ENCODE assay signal across 8 cellular contexts in the genomic region with DNA sequence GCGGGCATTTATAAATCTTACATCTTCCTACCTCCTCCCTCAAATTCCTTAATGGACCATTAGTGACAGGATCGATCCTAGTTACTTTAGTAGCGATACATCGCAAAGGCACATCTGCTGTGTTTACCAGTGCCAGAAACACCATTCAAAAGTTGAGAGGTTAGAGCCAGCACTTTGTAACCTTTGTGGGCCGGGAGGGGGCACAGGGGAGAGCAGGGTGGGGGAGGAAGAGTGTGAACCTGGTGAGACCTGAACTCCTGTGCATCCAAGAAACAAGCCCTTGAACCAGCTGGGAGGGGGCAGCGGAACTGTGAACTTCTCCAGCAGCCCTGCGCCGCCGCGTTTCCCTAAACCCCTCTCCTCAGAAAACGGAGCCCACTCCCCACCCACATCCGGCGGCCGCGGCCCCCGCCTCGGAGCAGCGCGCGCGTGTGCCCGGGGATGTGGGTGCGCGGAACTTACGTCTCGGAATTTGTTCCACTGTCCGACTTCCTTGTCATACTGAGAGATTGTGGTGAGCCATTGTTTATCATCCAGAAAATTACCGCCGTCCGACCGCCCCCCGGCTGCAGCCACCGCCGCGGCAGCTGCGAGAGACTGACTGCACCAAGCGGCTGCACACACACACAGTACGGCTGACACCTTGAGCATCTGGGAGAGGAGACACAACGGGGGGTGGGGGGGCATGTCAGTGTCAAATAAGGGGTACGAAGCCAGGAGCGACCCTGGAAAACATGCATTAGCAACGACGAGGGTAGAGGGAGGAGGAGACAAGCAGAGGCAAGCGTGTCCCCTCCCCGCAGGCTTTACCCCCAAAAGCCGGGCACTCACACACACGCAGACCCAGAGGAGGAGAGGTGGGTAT. TPM values are rescaled to one million over a fixed set of nuclear protein-coding genes. Genes with fewer than 3 reads are reported as not detected.
DNase-seq lines count a peak whose midpoint lies in the region; ATAC-seq and TF ChIP-seq lines count a peak whose summit lies in the region.

No MANE protein-coding gene starts in this region.

- H3K36me3 Mint-ChIP-seq in CD8-positive, alpha-beta T cell = no peaks in the 10 kb centered on the region
- H3K36me3 Mint-ChIP-seq in neural crest cell (ENCODE audit: low read depth) = no peaks in the 10 kb centered on the region

- peak overlapping the region; percentile 42 for H3K4me3 Mint-ChIP-seq in CD8-positive, alpha-beta T cell
- peak overlapping the region; percentile 95 for H3K4me3 Mint-ChIP-seq in neural crest cell

- H3K9me3 ChIP-seq in CD8-positive, alpha-beta T cell (ENCODE audit: low read length) = no peaks in the 10 kb centered on the region
- H3K9me3 ChIP-seq in RWPE2 (ENCODE audit: severe bottlenecking) (no peaks in the 10 kb centered on the region), thyroid gland (no peaks in the 10 kb centered on the region)

- no peak overlapping the region for H3K27ac Mint-ChIP-seq in CD8-positive, alpha-beta T cell
- H3K27ac Mint-ChIP-seq in neural crest cell (ENCODE audit: unreplicated experiment) = peak overlapping the region; percentile 46

- H3K4me1 Mint-ChIP-seq in CD8-positive, alpha-beta T cell (ENCODE audit: low read depth) = no peaks in the 10 kb centered on the region
- H3K4me1 Mint-ChIP-seq in neural crest cell = peaks cover 16% of the 10 kb centered on the region

- TF ChIP-seq CTCF in CD8-positive, alpha-beta T cell (IDR thresholded peaks at IDR 0.05) = no peak
- TF ChIP-seq CTCF in RWPE2 (IDR thresholded peaks at IDR 0.05; ENCODE audit: poor library complexity, severe bottlenecking) = no peak
- no peak for TF ChIP-seq CTCF in fibroblast of mammary gland (conservative IDR thresholded peaks at IDR 0.05; ENCODE audit: control insufficient read depth, insufficient read depth, low read depth, low read length)
- no peak for TF ChIP-seq CTCF in neural crest cell (conservative IDR thresholded peaks at IDR 0.05)
- TF ChIP-seq CTCF in thyroid gland (IDR thresholded peaks at IDR 0.05) = no peak

- DNase-seq in CD8-positive, alpha-beta T cell = no peak
- peak; percentile 23 for DNase-seq in H4 (ENCODE audit: low spot score)
- no peak for DNase-seq in RWPE2 (ENCODE audit: low spot score)
- peak; percentile 4 for DNase-seq in fibroblast of mammary gland (ENCODE audit: low read depth)
- peak; percentile 12 for DNase-seq in neural crest cell (ENCODE audit: low read depth, low spot score)
- no peak for DNase-seq in thyroid gland
- DNase-seq in ureter (ENCODE audit: low spot score) = no peak
- DNase-seq in stimulated activated CD4-positive, alpha-beta T cell treated with anti-CD3 and anti-CD28 coated beads, Interleukin-2, amount 100 ng/mL, for 24 hours = no peak

- peaks cover 2% of the 10 kb centered on the region for H3K9me3 Mint-ChIP-seq in CD8-positive, alpha-beta T cell
- H3K9me3 Mint-ChIP-seq in neural crest cell = no peaks in the 10 kb centered on the region

- no peaks in the 10 kb centered on the region for H3K4me1 ChIP-seq in CD8-positive, alpha-beta T cell (ENCODE audit: insufficient read depth, low read length)
- no peaks in the 10 kb centered on the region for H3K4me1 ChIP-seq in RWPE2 (ENCODE audit: insufficient read depth, poor library complexity, severe bottlenecking)
- H3K4me1 ChIP-seq in thyroid gland = peaks cover 5 to 11% of the 10 kb centered on the region in 2 donors

- H3K27me3 ChIP-seq in CD8-positive, alpha-beta T cell (ENCODE audit: insufficient read depth, low read length) = peaks cover 4% of the 10 kb centered on the region
- peaks cover 22% of the 10 kb centered on the region for H3K27me3 ChIP-seq in RWPE2 (ENCODE audit: insufficient read depth, poor library complexity, severe bottlenecking)
- no peaks in the 10 kb centered on the region for H3K27me3 ChIP-seq in thyroid gland

- intact Hi-C loops in CD8-positive, alpha-beta T cell (cut with DNase I, micrococcal nuclease) = no loop called here
- intact Hi-C loops in thyroid gland (cut with DNase I) = no loop called here

- CTCF ChIA-PET in CD8-positive, alpha-beta T cell (lab: Charles Lee) = no interaction called here

- POLR2A ChIA-PET in CD8-positive, alpha-beta T cell (lab: Charles Lee) = no interaction called here

- H3K36me3 ChIP-seq in CD8-positive, alpha-beta T cell (ENCODE audit: insufficient read depth, low read length) = no peaks in the 10 kb centered on the region
- H3K36me3 ChIP-seq in RWPE2 (ENCODE audit: low read depth) (no peaks in the 10 kb centered on the region), thyroid gland (no peaks in the 10 kb centered on the region)

- ATAC-seq in CD8-positive, alpha-beta T cell = no peak
- peak; percentile 47 for ATAC-seq in RWPE2 (ENCODE audit: low read depth)

- TF ChIP-seq POLR2A in thyroid gland (IDR thresholded peaks at IDR 0.05) = no peak

- WGBS in thyroid gland, 2 donors = 0 to 4% methylated on average over 26 to 47 of the region's 47 CpGs

- no peak overlapping the region for H3K4me3 ChIP-seq in CD8-positive, alpha-beta T cell (ENCODE audit: low read depth, low read length)
- H3K4me3 ChIP-seq in RWPE2 (ENCODE audit: severe bottlenecking) (peak overlapping the region; percentile 35), fibroblast of mammary gland (ENCODE audit: control insufficient read depth, low read depth, low read length) (peak overlapping the region; percentile 44), thyroid gland (replicated peaks in 1 of 3) (no peak overlapping the region)

- no peak overlapping the region for H3K27ac ChIP-seq in CD8-positive, alpha-beta T cell (ENCODE audit: low read depth, low read length)
- H3K27ac ChIP-seq in RWPE2 (ENCODE audit: poor library complexity, severe bottlenecking) = no peak overlapping the region
- H3K27ac ChIP-seq in thyroid gland = no peak overlapping the region

- H3K27me3 Mint-ChIP-seq in CD8-positive, alpha-beta T cell (ENCODE audit: low read depth) = peaks cover 13% of the 10 kb centered on the region
- peaks cover 87% of the 10 kb centered on the region for H3K27me3 Mint-ChIP-seq in neural crest cell (ENCODE audit: low read depth)

RNA-seq across cellular contexts. Expression of gene SPOCK3, which starts 0.5 kb away (rescaled TPM):
- not detected for total RNA-seq in CD8-positive, alpha-beta T cell
- 0.17 TPM in 1 of 2 replicates, not detected in the other for total RNA-seq in H4 (2014; rRNA removed; shearing (Covaris generic))
- total RNA-seq in neural crest cell (0.45 and 0.56 TPM in 2 replicates), thyroid gland (not detected), ureter (5.1 TPM)

Comparison
In these comparisons a context has a peak if more than half of its experiments do, and no peak if none do; other contexts are left out.
1. DNase-seq: peak in H4 (single experiment), fibroblast of mammary gland (single experiment) and neural crest cell (single experiment); none in CD8-positive, alpha-beta T cell (0 of 7), RWPE2 (single experiment), thyroid gland (0 of 2), ureter (single experiment) and stimulated activated CD4-positive, alpha-beta T cell treated with anti-CD3 and anti-CD28 coated beads, Interleukin-2, amount 100 ng/mL, for 24 hours (0 of 2).
2. H3K4me3 ChIP-seq: peak in RWPE2 (single experiment) and fibroblast of mammary gland (single experiment); none in CD8-positive, alpha-beta T cell (single experiment) and thyroid gland (0 of 3).